Comparison of ENCODE assay signal across 24 cellular contexts in the genomic region with DNA sequence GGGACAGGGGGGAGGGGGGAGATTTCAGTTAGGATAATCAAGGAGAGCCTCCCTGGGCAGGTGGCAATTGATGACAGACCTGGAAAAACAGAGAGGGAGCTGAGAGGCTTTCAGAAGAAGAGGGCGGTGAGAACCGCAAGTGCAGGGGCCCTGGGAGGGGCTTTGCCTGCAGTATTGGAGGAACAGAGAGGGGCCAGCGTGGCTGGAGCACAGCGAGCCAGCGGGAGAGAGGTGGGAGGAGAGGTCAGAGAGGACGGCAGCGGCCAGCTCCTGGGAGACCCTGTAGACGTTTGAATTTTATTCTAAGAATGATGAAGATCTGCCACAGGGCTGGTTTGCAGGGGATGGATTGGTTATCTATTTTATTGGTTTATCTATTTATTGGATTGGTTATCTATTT. TPM values are rescaled to one million over a fixed set of nuclear protein-coding genes. Genes with fewer than 3 reads are reported as not detected.
"Had no signal": no experiment of that assay in that cellular context is flagged by ENCODE, and none has a peak within 500 bp of the region (broad histone marks: within the 10 kb centered on the region; RNA-seq: fewer than 3 reads in every experiment).

No MANE protein-coding gene starts in this region.

- H3K9me3 ChIP-seq: SK-N-SH had no signal

- H3K4me2 ChIP-seq: KMS-11, SK-N-SH had no signal

- ATAC-seq: T-cell had no signal

- H3K9me3 Mint-ChIP-seq: T-cell; T-helper 1 cell treated with Interleukin-12 subunit alpha and Interleukin-12 subunit beta and Interleukin-4 antibody, amounts not matched to agents 30 μg/mL and 1 μg/mL, for 36 hours had no signal

- H3K4me3 Mint-ChIP-seq: T-cell; T-helper 1 cell treated with Interleukin-12 subunit alpha and Interleukin-12 subunit beta and Interleukin-4 antibody, amounts not matched to agents 30 μg/mL and 1 μg/mL, for 36 hours had no signal

- H3K27ac ChIP-seq: KMS-11 had no signal

- H3K9ac ChIP-seq: KMS-11, SK-N-SH had no signal

- H3K36me3 Mint-ChIP-seq: T-cell had no signal

- DNase-seq: IMR-90, Kasumi-1, MM.1S, NCI-H1092 treated with DMSO at 0.1 percent for 48 hours, NCI-H1436, NCI-H1930, NCI-H2081, NCI-H2107, NCI-H2227 treated with DMSO at 0.1 percent for 48 hours, NCI-H446, NCI-H510A, NCI-H524 treated with DMSO at 0.1 percent for 48 hours, NCI-H69, NCI-H774, Right ventricle myocardium superior, RPMI8226, SK-N-SH, SW 1271, T-cell had no signal

- H3K9me2 ChIP-seq: SK-N-SH had no signal

- H3K27ac Mint-ChIP-seq: T-cell; T-helper 1 cell treated with Interleukin-12 subunit alpha and Interleukin-12 subunit beta and Interleukin-4 antibody, amounts not matched to agents 30 μg/mL and 1 μg/mL, for 36 hours had no signal

RNA-seq across cellular contexts. Expression of gene C20orf203, which starts 54.2 kb away (rescaled TPM):
- total RNA-seq: HT-29, IMR-90, M059J, Right ventricle myocardium superior, SK-MEL-5 had no signal
- polyA plus RNA-seq: SK-N-SH had no signal
